ENCODE assay signal across 1 cellular context in the genomic region with DNA sequence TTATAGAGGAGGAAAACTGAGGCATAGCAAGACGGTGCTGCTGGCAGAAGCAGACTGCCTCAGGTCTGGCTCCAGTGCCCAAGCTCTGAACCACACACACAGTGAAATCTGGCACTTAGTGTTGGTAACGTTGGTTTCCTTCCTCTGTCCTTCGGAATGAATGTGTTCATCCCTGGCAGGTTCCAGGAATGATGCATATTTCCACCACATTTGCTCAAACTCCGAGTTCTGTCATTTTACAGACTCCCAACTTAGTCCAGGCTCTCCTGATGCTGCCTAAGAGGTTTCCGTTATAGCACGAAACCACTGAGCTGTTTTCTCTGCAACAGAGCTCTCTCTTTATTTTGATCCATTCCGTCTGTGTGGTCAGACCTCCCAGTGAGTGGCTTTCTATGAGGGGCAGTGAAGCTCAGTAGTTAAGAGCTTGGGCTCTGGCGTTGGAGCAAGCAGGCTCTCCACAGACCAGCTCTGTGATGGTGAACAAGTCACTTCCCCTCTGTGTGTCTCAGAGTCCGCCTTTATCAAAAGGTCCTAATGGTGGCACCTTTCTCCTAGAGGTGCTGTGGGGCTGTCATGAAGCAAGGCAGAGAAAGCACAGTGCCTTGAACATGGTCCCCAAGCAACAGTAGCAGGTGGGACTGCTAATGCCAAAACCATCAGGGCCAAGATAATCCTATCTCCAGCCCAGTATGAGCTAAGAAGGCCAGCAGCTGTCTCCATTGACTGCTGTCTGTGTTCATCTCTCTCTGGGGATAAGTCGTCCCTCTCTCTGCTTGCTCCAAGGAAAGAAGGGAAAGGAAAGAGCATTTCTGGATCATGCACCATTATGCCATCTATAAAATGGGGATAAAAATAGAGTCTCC.
TF ChIP-seq lines count a peak whose summit lies in the region.

No MANE protein-coding gene starts in this region.

TF ChIP-seq in H1, 55 proteins besides CTCF, POLR2A, EP300 and RAD21 (continued from another document):
- TF ChIP-seq CBX8 (IDR thresholded peaks at IDR 0.05; ENCODE audit: borderline replicate concordance, low read depth, low read length) = no peak
- no peak for TF ChIP-seq CBX5 (IDR thresholded peaks at IDR 0.05; ENCODE audit: low read depth, low read length)
- TF ChIP-seq TBP (IDR thresholded peaks at IDR 0.05; ENCODE audit: low read depth, low read length) = no peak
- no peak for TF ChIP-seq CTBP2 (IDR thresholded peaks at IDR 0.05; ENCODE audit: borderline replicate concordance, insufficient read depth, insufficient read length, low read length)
- no peak for TF ChIP-seq KDM4A (IDR thresholded peaks at IDR 0.05; ENCODE audit: low read depth, low read length, severe bottlenecking)
- TF ChIP-seq SP1 (IDR thresholded peaks at IDR 0.05; ENCODE audit: low read depth, low read length) = no peak
TF ChIP-seq in H1: peak in this region for 0.
